In the genomic region with DNA sequence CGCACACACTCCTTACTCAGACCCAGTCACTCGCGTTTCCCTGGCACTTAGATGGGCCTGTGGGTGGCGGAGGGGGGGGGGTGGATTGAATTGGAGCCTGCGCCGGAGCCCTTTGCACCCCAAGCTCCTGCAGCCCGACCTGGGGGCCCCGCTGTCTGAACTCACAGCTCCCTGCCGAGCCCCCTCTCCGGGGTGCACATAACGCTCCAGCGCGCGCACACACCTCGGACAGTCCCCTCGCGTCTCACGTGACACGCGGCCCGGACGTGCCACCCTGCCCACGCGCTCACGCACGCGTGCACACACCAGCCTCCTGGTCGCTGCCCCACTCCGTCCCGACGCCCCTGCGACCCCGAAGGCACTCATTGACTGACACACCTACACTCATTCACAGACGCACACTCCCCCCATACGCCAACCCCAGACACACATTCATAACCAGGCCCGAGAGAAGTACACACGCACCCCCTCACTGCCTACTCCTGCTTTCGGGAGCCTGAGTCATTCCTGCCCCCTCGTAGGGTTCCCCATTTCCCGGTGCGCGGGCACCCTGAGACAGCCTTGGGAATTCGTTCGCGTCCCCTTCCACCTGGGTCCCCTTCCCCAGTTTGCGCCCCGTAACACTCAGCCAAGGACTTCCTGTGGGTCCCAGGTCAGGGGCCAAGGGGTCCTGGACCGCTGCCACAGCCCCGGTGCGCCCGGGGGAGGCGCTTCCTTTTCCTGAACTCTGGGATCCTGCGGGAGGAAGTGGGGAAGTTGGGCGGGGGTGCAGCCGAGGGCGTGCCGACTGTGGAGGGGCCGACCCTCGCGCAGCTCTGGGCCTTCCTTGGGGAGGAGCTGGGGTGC, we compare ENCODE assay signal across 8 cellular contexts. TPM values are rescaled to one million over a fixed set of nuclear protein-coding genes. Genes with fewer than 3 reads are reported as not detected.
A peak's percentile ranks its signal among the peaks of the same experiment; 100 is the strongest.
DNase-seq lines count a peak whose midpoint lies in the region; ATAC-seq and TF ChIP-seq lines count a peak whose summit lies in the region.

No MANE protein-coding gene starts in this region.

- peaks cover 0 to 43% of the 10 kb centered on the region in 2 donors for H3K4me1 ChIP-seq in left lung

- TF ChIP-seq CTCF in VCaP (conservative IDR thresholded peaks at IDR 0.05) = no peak
- no peak for TF ChIP-seq CTCF in left lung (IDR thresholded peaks at IDR 0.05)

- peaks cover 0 to 30% of the 10 kb centered on the region in 2 donors for H3K36me3 ChIP-seq in left lung

- intact Hi-C loops in left lung (cut with DNase I) = no loop called here

- H3K9me3 ChIP-seq in left lung = no peaks in the 10 kb centered on the region

- H3K27me3 ChIP-seq in left lung = no peaks in the 10 kb centered on the region

- H3K4me3 ChIP-seq in left lung = peak overlapping the region; percentile 92 to 96

- peak; percentile 71 for ATAC-seq in left lung

- DNase-seq in activated naive CD4-positive, alpha-beta T cell treated with Interleukin-2 at 50 U/mL for 16 hours = peak; percentile 68
- DNase-seq in activated naive CD4-positive, alpha-beta T cell (lab: John Stamatoyannopoulos, UW) = no peak
- DNase-seq in cerebellum (ENCODE audit: low spot score) (peak; percentile 65), left lung (peak; percentile 75 to 96), NCI-H187 (lab: John Stamatoyannopoulos, UW) (no peak), NCI-H345 (lab: John Stamatoyannopoulos, UW) (no peak)
- DNase-seq in stimulated activated CD4-positive, alpha-beta T cell treated with anti-CD3 and anti-CD28 coated beads, Interleukin-4, amount 100 ng/mL, for 1 hour = peak; percentile 73

- peak overlapping the region; percentile 92 for H3K27ac ChIP-seq in VCaP
- peak overlapping the region; percentile 80 to 95 for H3K27ac ChIP-seq in left lung

RNA-seq across cellular contexts. Expression of a gene that starts 1.1 kb away (rescaled TPM):
- total RNA-seq in cerebellum (10.5 TPM), left lung (10 to 100 TPM; 10.6 to 14.2 TPM)

RNA-seq across cellular contexts. Expression of a gene that starts 38.0 kb away (rescaled TPM):
- total RNA-seq in cerebellum (0.45 TPM), left lung (1 to 10 TPM; 2.4 to 2.8 TPM)

RNA-seq across cellular contexts. Expression of a gene that starts 45.3 kb away (rescaled TPM):
- total RNA-seq in cerebellum (122 TPM), left lung (100 to 1,000 TPM; 195 to 305 TPM)

Comparison
In these comparisons a context has a peak if more than half of its experiments do, and no peak if none do; other contexts are left out.
1. DNase-seq: peak in activated naive CD4-positive, alpha-beta T cell treated with Interleukin-2 at 50 U/mL for 16 hours (single experiment), cerebellum (single experiment), left lung (2 of 2) and stimulated activated CD4-positive, alpha-beta T cell treated with anti-CD3 and anti-CD28 coated beads, Interleukin-4, amount 100 ng/mL, for 1 hour (single experiment); none in activated naive CD4-positive, alpha-beta T cell (0 of 4), NCI-H187 (0 of 2) and NCI-H345 (single experiment).